In genomic region chr5:27475063-27475462, GRCh38 we compare ENCODE assay signal across 1 cellular context.
TF ChIP-seq lines count a peak whose summit lies in the region.

No MANE protein-coding gene starts in this region.

TF ChIP-seq in WTC11, 78 proteins besides CTCF, POLR2A, EP300 and RAD21 (continued from another document):
- no peak for TF ChIP-seq ATF2 (CRISPR knock-in tag; IDR thresholded peaks at IDR 0.05; ENCODE audit: borderline replicate concordance, low read depth)
- no peak for TF ChIP-seq CREB1 (CRISPR knock-in tag; IDR thresholded peaks at IDR 0.05)
- no peak for TF ChIP-seq ELF4 (CRISPR knock-in tag; IDR thresholded peaks at IDR 0.05; ENCODE audit: low read depth)
- no peak for TF ChIP-seq FOXJ3 (CRISPR knock-in tag; IDR thresholded peaks at IDR 0.05; ENCODE audit: borderline replicate concordance)
- TF ChIP-seq ATF6 (CRISPR knock-in tag; IDR thresholded peaks at IDR 0.05) = no peak
